ENCODE assay signal across 8 cellular contexts in the genomic region with DNA sequence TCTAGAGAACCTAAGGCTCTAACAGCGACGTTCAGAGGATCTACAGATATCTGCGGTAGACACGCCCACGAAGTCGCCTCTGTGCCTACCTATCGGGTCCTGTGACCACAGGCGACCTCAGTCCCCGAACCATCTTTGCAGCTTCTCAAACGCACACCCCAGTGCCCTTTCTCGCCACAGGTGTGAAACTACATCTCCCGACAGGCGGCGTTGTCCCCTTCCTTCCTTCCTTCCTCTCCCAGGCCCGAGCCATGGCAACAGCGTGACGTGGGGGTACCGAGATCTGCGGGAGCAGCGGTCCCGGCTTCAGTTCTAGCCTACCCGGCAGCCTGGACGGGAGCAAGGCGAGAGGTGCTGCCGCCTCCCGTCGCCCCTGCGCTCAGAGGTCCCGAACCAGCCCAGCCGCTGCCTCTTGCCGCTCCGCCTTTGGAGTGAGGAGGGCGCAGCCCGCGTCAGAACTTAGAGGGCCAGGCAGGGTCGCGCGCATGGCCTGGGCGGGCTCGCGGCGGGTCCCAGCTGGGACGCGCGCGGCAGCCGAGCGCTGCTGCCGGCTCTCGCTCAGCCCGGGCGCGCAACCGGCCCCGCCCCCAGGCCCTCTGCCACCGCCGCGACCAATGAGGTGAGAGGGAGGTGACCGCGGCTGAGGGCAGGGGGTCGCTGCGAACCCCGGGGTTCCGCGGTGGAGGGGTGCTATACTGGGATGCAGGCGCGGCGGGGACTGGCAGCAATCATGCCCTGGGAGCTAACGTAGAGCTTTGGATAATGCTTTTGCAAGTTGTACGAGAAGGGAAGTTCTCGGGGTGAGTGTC. TPM values are rescaled to one million over a fixed set of nuclear protein-coding genes. Genes with fewer than 3 reads are reported as not detected.
A peak's percentile ranks its signal among the peaks of the same experiment; 100 is the strongest.
DNase-seq lines count a peak whose midpoint lies in the region; ATAC-seq and TF ChIP-seq lines count a peak whose summit lies in the region.

A gene (plus strand): TSS at position 309 of the 809 bp plus-strand sequence. CDS start 177 bp downstream, at position 486.

- peak; percentile 35; the same call in 1 of the 2 replicates for TF ChIP-seq RAD21 in Ishikawa (IDR thresholded peaks at IDR 0.05; ENCODE audit: low read depth)

- peak; percentile 89 for ATAC-seq in GM21529 (IDR thresholded peaks at IDR 0.05; ENCODE audit: unreplicated experiment)
- peak; percentile 92 for ATAC-seq in PC-3

- H3K27ac ChIP-seq in PC-3 (ENCODE audit: low read length), result peak within 1 kb of the TSS; percentile 60
- peak within 1 kb of the TSS; percentile 93 to 96 for H3K27ac ChIP-seq in esophagus (ENCODE audit: low read depth in 2 of 2, low read length in 1 of 2)

- CTCF ChIA-PET in PC-3 (lab: Charles Lee), result interaction anchor here (1.6 kb wide), 1 partner anchor 9 kb away, joined by 11 read pairs; a partner anchor contains a TSS

- peak within 1 kb of the TSS; percentile 93 for H3K4me3 ChIP-seq in PC-3 (ENCODE audit: low read length)
- peak within 1 kb of the TSS; percentile 66 to 87 for H3K4me3 ChIP-seq in esophagus (ENCODE audit: low read depth in 1 of 2, low read length in 2 of 2)
- peak within 1 kb of the TSS; percentile 75 for H3K4me3 ChIP-seq in mucosa of stomach (ENCODE audit: low read length)

- H3K27me3 ChIP-seq in PC-3 (ENCODE audit: low read length) (no peaks in the 10 kb centered on the region), esophagus (ENCODE audit: control insufficient read depth in 1 of 2, insufficient read depth in 2 of 2, low read length in 2 of 2) (no peaks in the 10 kb centered on the region), mucosa of stomach (ENCODE audit: control insufficient read depth, insufficient read depth, low read length) (no peaks in the 10 kb centered on the region)

- no peaks in the 10 kb centered on the region for H4K20me1 ChIP-seq in PC-3 (ENCODE audit: low read length)

- DNase-seq in DMS53 (lab: John Stamatoyannopoulos, UW) (peak; percentile 95), PC-3 (peak; percentile 88)
- DNase-seq in activated T-cell treated with anti-CD3 and anti-CD28 coated beads, Interleukin-2, amount 50 U/mL, for 24 hours, result peak; percentile 88
- peak; percentile 74 to 82 for DNase-seq in stimulated activated CD8-positive, alpha-beta memory T cell treated with anti-CD3 and anti-CD28 coated beads, Interleukin-7, amount 100 ng/mL, for 1 hour (ENCODE audit: low read depth in 2 of 2)

- TF ChIP-seq EP300 in Ishikawa (IDR thresholded peaks at IDR 0.05; ENCODE audit: borderline replicate concordance), result peak; percentile 8; the same call in 1 of the 2 replicates

- H3K4me1 ChIP-seq in PC-3 (ENCODE audit: insufficient read depth, low read length) (peaks cover 3% of the 10 kb centered on the region), esophagus (ENCODE audit: control insufficient read depth in 2 of 2, insufficient read depth in 2 of 2, low read length in 1 of 2) (peaks cover 0 to 3% of the 10 kb centered on the region in 2 donors), mucosa of stomach (ENCODE audit: control insufficient read depth, insufficient read depth, low read length) (peaks cover 5% of the 10 kb centered on the region)

- H3K36me3 ChIP-seq in PC-3 (ENCODE audit: low read depth, low read length), result peaks cover 14% of the 10 kb centered on the region; the same call in 1 of the 2 replicates
- H3K36me3 ChIP-seq in esophagus (ENCODE audit: control insufficient read depth in 2 of 2, insufficient read depth in 2 of 2, low read length in 1 of 2), result peaks cover 0 to 5% of the 10 kb centered on the region in 2 donors
- no peaks in the 10 kb centered on the region for H3K36me3 ChIP-seq in mucosa of stomach (ENCODE audit: control insufficient read depth, insufficient read depth, low read length)

- H3F3A ChIP-seq in PC-3 (ENCODE audit: low read length, unreplicated experiment), result no peaks in the 10 kb centered on the region

- 0% methylated on average over 65 to 71 of the region's 71 CpGs for WGBS in esophagus, 2 donors

- H3K9me3 ChIP-seq in PC-3 (ENCODE audit: low read length) (no peaks in the 10 kb centered on the region), esophagus (ENCODE audit: control insufficient read depth in 2 of 2, insufficient read depth in 1 of 2, low read depth in 1 of 2, low read length in 1 of 2) (no peaks in the 10 kb centered on the region), mucosa of stomach (ENCODE audit: control insufficient read depth, low read length) (no peaks in the 10 kb centered on the region)

- H3K79me2 ChIP-seq in PC-3 (ENCODE audit: low read length), result no peaks in the 10 kb centered on the region

- H3K9me3 Mint-ChIP-seq in activated T-cell treated with anti-CD3 and anti-CD28 coated beads, Interleukin-2, amount 50 U/mL, for 24 hours, result no peaks in the 10 kb centered on the region

- peak within 1 kb of the TSS; percentile 96 for H2AFZ ChIP-seq in PC-3 (ENCODE audit: low read length)

- intact Hi-C loops in PC-3 (cut with micrococcal nuclease), result loop anchor here (5.0 kb wide), 1 partner anchor 45 kb away; a partner anchor contains a TSS

- peak within 1 kb of the TSS; percentile 94 for H3K27ac Mint-ChIP-seq in activated T-cell treated with anti-CD3 and anti-CD28 coated beads, Interleukin-2, amount 50 U/mL, for 24 hours

- POLR2A ChIA-PET in PC-3 (lab: Charles Lee; ENCODE audit: unreplicated experiment), result no interaction called here

- no peaks in the 10 kb centered on the region for H3K9me2 ChIP-seq in PC-3 (replicated peaks; ENCODE audit: low read length)

- peaks cover 25% of the 10 kb centered on the region for H3K4me1 Mint-ChIP-seq in activated T-cell treated with anti-CD3 and anti-CD28 coated beads, Interleukin-2, amount 50 U/mL, for 24 hours (ENCODE audit: low read depth)

- TSS peak; percentile 38 for BruUV-seq in PC-3 (replicated peaks; lab: Mats Ljungman, UMichigan)

- H3K4me3 Mint-ChIP-seq in activated T-cell treated with anti-CD3 and anti-CD28 coated beads, Interleukin-2, amount 50 U/mL, for 24 hours, result peak within 1 kb of the TSS; percentile 89

- H3K9ac ChIP-seq in PC-3 (ENCODE audit: low read length), result peak within 1 kb of the TSS; percentile 74
- H3K9ac ChIP-seq in mucosa of stomach (ENCODE audit: low read length), result peak within 1 kb of the TSS; percentile 82

- no peaks in the 10 kb centered on the region for H3K27me3 Mint-ChIP-seq in activated T-cell treated with anti-CD3 and anti-CD28 coated beads, Interleukin-2, amount 50 U/mL, for 24 hours

- peak; percentile 69 for TF ChIP-seq CTCF in PC-3 (conservative IDR thresholded peaks at IDR 0.05; ENCODE audit: low read depth, low read length)

- H3K4me2 ChIP-seq in PC-3 (ENCODE audit: low read length), result peak within 1 kb of the TSS; percentile 96

- peaks cover 35% of the 10 kb centered on the region for H3K36me3 Mint-ChIP-seq in activated T-cell treated with anti-CD3 and anti-CD28 coated beads, Interleukin-2, amount 50 U/mL, for 24 hours (ENCODE audit: low read depth)

TF ChIP-seq in Ishikawa, 13 proteins besides CTCF, POLR2A, EP300 and RAD21:
- no peak; the same call in 1 of the 2 replicates for TF ChIP-seq NFIC (IDR thresholded peaks at IDR 0.05)
- TF ChIP-seq ZBTB7A (IDR thresholded peaks at IDR 0.05; ENCODE audit: low read depth), result peak; percentile 99
- no peak for TF ChIP-seq TEAD4 (IDR thresholded peaks at IDR 0.05)
- TF ChIP-seq TCF12 (IDR thresholded peaks at IDR 0.05; ENCODE audit: low read depth), result peak; percentile 49
- TF ChIP-seq TAF1 (IDR thresholded peaks at IDR 0.05; ENCODE audit: low read depth), result peak; percentile 85
- no peak for TF ChIP-seq CEBPB (IDR thresholded peaks at IDR 0.05)
- TF ChIP-seq, protein P1, sequence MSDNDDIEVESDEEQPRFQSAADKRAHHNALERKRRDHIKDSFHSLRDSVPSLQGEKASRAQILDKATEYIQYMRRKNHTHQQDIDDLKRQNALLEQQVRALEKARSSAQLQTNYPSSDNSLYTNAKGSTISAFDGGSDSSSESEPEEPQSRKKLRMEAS (IDR thresholded peaks at IDR 0.05), result peak; percentile 84
- TF ChIP-seq, protein P2, sequence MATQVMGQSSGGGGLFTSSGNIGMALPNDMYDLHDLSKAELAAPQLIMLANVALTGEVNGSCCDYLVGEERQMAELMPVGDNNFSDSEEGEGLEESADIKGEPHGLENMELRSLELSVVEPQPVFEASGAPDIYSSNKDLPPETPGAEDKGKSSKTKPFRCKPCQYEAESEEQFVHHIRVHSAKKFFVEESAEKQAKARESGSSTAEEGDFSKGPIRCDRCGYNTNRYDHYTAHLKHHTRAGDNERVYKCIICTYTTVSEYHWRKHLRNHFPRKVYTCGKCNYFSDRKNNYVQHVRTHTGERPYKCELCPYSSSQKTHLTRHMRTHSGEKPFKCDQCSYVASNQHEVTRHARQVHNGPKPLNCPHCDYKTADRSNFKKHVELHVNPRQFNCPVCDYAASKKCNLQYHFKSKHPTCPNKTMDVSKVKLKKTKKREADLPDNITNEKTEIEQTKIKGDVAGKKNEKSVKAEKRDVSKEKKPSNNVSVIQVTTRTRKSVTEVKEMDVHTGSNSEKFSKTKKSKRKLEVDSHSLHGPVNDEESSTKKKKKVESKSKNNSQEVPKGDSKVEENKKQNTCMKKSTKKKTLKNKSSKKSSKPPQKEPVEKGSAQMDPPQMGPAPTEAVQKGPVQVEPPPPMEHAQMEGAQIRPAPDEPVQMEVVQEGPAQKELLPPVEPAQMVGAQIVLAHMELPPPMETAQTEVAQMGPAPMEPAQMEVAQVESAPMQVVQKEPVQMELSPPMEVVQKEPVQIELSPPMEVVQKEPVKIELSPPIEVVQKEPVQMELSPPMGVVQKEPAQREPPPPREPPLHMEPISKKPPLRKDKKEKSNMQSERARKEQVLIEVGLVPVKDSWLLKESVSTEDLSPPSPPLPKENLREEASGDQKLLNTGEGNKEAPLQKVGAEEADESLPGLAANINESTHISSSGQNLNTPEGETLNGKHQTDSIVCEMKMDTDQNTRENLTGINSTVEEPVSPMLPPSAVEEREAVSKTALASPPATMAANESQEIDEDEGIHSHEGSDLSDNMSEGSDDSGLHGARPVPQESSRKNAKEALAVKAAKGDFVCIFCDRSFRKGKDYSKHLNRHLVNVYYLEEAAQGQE (IDR thresholded peaks at IDR 0.05; ENCODE audit: low read depth), result no peak
- peak; percentile 53 for TF ChIP-seq CREB1 (IDR thresholded peaks at IDR 0.05; ENCODE audit: low read depth)
- TF ChIP-seq YY1 (IDR thresholded peaks at IDR 0.05; ENCODE audit: low read depth), result 0 out of 2 replicates have a peak, but pooled peaks have one; percentile 18
- no peak for TF ChIP-seq FOXM1 (IDR thresholded peaks at IDR 0.05; ENCODE audit: borderline replicate concordance, low read depth)
- TF ChIP-seq, protein P3, sequence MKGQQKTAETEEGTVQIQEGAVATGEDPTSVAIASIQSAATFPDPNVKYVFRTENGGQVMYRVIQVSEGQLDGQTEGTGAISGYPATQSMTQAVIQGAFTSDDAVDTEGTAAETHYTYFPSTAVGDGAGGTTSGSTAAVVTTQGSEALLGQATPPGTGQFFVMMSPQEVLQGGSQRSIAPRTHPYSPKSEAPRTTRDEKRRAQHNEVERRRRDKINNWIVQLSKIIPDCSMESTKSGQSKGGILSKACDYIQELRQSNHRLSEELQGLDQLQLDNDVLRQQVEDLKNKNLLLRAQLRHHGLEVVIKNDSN (IDR thresholded peaks at IDR 0.05), result no peak; the same call in 1 of the 2 replicates
- no peak for TF ChIP-seq EGR1 (IDR thresholded peaks at IDR 0.05)

RNA-seq across cellular contexts. Expression of the gene that starts here (rescaled TPM):
- total RNA-seq in PC-3 (2014; rRNA removed), result 9.2 and 9.8 TPM in 2 replicates
- polyA plus RNA-seq in esophagus, result 1 to 10 TPM; 5.5 to 7.0 TPM

Comparison
In these comparisons a context has a peak if more than half of its experiments do, and no peak if none do; other contexts are left out.
1. Peak in every context shown above with its lines: DNase-seq, ATAC-seq, H3K4me3 ChIP-seq and H3K27ac ChIP-seq.